In genomic region chr5:31181376-31181987, GRCh38 we compare ENCODE assay signal across 8 cellular contexts. TPM values are rescaled to one million over a fixed set of nuclear protein-coding genes. Genes with fewer than 3 reads are reported as not detected.
"Had no signal": no experiment of that assay in that cellular context is flagged by ENCODE, and none has a peak within 500 bp of the region (broad histone marks: within the 10 kb centered on the region; RNA-seq: fewer than 3 reads in every experiment).

No MANE protein-coding gene starts in this region.

- H3K4me3 Mint-ChIP-seq: GM23338, H9, IgD-negative memory B cell had no signal

- H2AFZ ChIP-seq: GM23338 had no signal

- ATAC-seq: GM23338, HepG2 had no signal

- H3K27me3 Mint-ChIP-seq: IgD-negative memory B cell had no signal

- H3K4me1 Mint-ChIP-seq: GM23338, H9, IgD-negative memory B cell had no signal

- H3K4me2 ChIP-seq: GM23338 had no signal

- H3K36me3 Mint-ChIP-seq: IgD-negative memory B cell had no signal

- DNase-seq: H9, HCEC 1CT, KBM-7 had no signal

- H3K27ac ChIP-seq: HL-60 had no signal

- H3K27ac Mint-ChIP-seq: GM23338, H9, IgD-negative memory B cell had no signal

- H3K9me3 Mint-ChIP-seq: GM23338, H9 had no signal

- H3K4me3 ChIP-seq: GM23338 had no signal

RNA-seq across cellular contexts. Expression of gene CDH6, which starts 12.0 kb away (rescaled TPM):
- total RNA-seq: HepG2, HT1080 had no signal
- polyA plus RNA-seq: HepG2, IgD-negative memory B cell had no signal
